Comparison of ENCODE assay signal across 8 cellular contexts in the genomic region with DNA sequence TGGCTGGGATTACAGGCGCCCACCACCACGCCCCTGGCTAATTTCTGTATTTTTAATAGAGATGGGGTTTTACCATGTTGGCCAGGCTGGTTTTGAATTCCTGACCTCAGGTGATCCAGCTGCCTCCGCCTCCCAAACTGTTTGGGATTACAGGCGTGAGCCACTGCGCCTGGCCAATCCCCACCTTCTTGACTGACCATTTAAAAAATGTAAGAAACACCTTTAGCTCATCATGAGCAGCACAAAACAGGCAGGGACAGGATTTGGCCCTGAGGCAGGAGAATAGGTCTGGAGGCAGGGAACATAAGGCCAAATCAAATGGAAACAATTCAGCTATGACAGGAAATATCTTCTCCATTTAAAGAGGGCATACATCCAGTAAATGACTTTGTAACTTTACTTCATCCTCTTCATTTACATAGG. TPM values are rescaled to one million over a fixed set of nuclear protein-coding genes. Genes with fewer than 3 reads are reported as not detected.
DNase-seq lines count a peak whose midpoint lies in the region; ATAC-seq and TF ChIP-seq lines count a peak whose summit lies in the region.

No MANE protein-coding gene starts in this region.

- DNase-seq in activated T-cell treated with anti-CD3 and anti-CD28 coated beads, Interleukin-2, amount 50 U/mL, for 4 hours, result no peak
- no peak for DNase-seq in activated T-cell treated with anti-CD3 and anti-CD28 coated beads, Interleukin-2, amount 50 U/mL, for 48 hours
- DNase-seq in right lobe of liver (no peak), thyroid gland (peak; percentile 45 to 61), NCI-H1105 treated with DMSO at 0.1 percent for 48 hours (lab: John Stamatoyannopoulos, UW) (no peak)

- H3K4me3 ChIP-seq in right lobe of liver, result peak overlapping the region; percentile 37 to 59 (median 53)
- peak overlapping the region in 2 of 3 donors; percentile 20 to 41 for H3K4me3 ChIP-seq in thyroid gland (replicated peaks in 1 of 3)

- H3K9me3 Mint-ChIP-seq in activated T-cell treated with anti-CD3 and anti-CD28 coated beads, Interleukin-2, amount 50 U/mL, for 4 hours, result no peaks in the 10 kb centered on the region

- H3K27me3 ChIP-seq in right lobe of liver (no peaks in the 10 kb centered on the region), thyroid gland (no peaks in the 10 kb centered on the region)

- intact Hi-C loops in right lobe of liver (cut with DNase I), result no loop called here
- intact Hi-C loops in thyroid gland (cut with DNase I), result no loop called here

- peaks cover 23% of the 10 kb centered on the region for H3K4me1 Mint-ChIP-seq in activated T-cell treated with anti-CD3 and anti-CD28 coated beads, Interleukin-2, amount 50 U/mL, for 4 hours (ENCODE audit: low read depth)

- H3K27ac ChIP-seq in angular gyrus (ENCODE audit: low read depth, low read length), result peak overlapping the region; percentile 94
- peak overlapping the region; percentile 95 to 100 (median 97) for H3K27ac ChIP-seq in right lobe of liver
- H3K27ac ChIP-seq in thyroid gland, result peak overlapping the region; percentile 97 to 99 (median 99)

- H3K36me3 Mint-ChIP-seq in activated T-cell treated with anti-CD3 and anti-CD28 coated beads, Interleukin-2, amount 50 U/mL, for 4 hours (ENCODE audit: insufficient read depth), result no peaks in the 10 kb centered on the region

- H3K36me3 ChIP-seq in right lobe of liver (no peaks in the 10 kb centered on the region), thyroid gland (peaks cover 0 to 4% of the 10 kb centered on the region in 2 donors)

- no peaks in the 10 kb centered on the region for H3K27me3 Mint-ChIP-seq in activated T-cell treated with anti-CD3 and anti-CD28 coated beads, Interleukin-2, amount 50 U/mL, for 4 hours (ENCODE audit: low read depth)

- no peaks in the 10 kb centered on the region for H3K9me3 ChIP-seq in right lobe of liver
- H3K9me3 ChIP-seq in thyroid gland, result no peaks in the 10 kb centered on the region

- no peak for TF ChIP-seq POLR2A in right lobe of liver (IDR thresholded peaks at IDR 0.05)
- TF ChIP-seq POLR2A in thyroid gland (IDR thresholded peaks at IDR 0.05), result peak in 1 of 2 donors; percentile 18

- peak overlapping the region; percentile 86 for H3K4me3 Mint-ChIP-seq in activated T-cell treated with anti-CD3 and anti-CD28 coated beads, Interleukin-2, amount 50 U/mL, for 4 hours

- ATAC-seq in activated T-cell treated with anti-CD3 and anti-CD28 coated beads, Interleukin-2, amount 50 U/mL, for 4 hours, result no peak
- no peak for ATAC-seq in right lobe of liver
- ATAC-seq in HG03039 (IDR thresholded peaks at IDR 0.05; ENCODE audit: unreplicated experiment), result no peak
- ATAC-seq in GM19467 (IDR thresholded peaks at IDR 0.05; ENCODE audit: unreplicated experiment), result no peak

- 50% methylated on average over 2 of the region's 5 CpGs for WGBS in right lobe of liver (ENCODE audit: insufficient coverage, low coverage, low lambda C conversion rate, missing lambda C conversion rate)
- 45 to 66% methylated on average over 5 of the region's 5 CpGs for WGBS in thyroid gland, 2 donors

- H3K4me1 ChIP-seq in right lobe of liver, result peaks cover 0 to 8% (median 2%) of the 10 kb centered on the region in 4 donors
- peaks cover 17 to 18% of the 10 kb centered on the region in 2 donors for H3K4me1 ChIP-seq in thyroid gland

- TF ChIP-seq CTCF in right lobe of liver (IDR thresholded peaks at IDR 0.05) (no peak), thyroid gland (IDR thresholded peaks at IDR 0.05) (no peak)

RNA-seq across cellular contexts. Expression of gene MPV17L2, which starts 1.4 kb away (rescaled TPM):
- 10 to 100 TPM; 33.9 to 39.7 (median 35.7) TPM for total RNA-seq in activated T-cell treated with anti-CD3 and anti-CD28 coated beads, Interleukin-2, amount 50 U/mL, for 4 hours
- 10 to 100 TPM in 2 of 6 experiments, 1 to 10 TPM in 4; 6.5 to 26.4 (median 7.5) TPM for total RNA-seq in right lobe of liver
- total RNA-seq in thyroid gland, result 10 to 100 TPM in 3 of 4 donors, 1 to 10 TPM in 1; 4.7 to 57.7 (median 29.3) TPM

RNA-seq across cellular contexts. Expression of gene RAB3A, which starts 12.2 kb away (rescaled TPM):
- 1 to 10 TPM; 3.6 to 8.0 (median 6.6) TPM for total RNA-seq in activated T-cell treated with anti-CD3 and anti-CD28 coated beads, Interleukin-2, amount 50 U/mL, for 4 hours
- 1 to 10 TPM in 3 of 6 experiments, under 1 TPM in 3; 0.81 to 2.6 (median 1.4) TPM for total RNA-seq in right lobe of liver
- 1 to 10 TPM in 2 of 4 donors, under 1 TPM in 1, not detected in 1; 0.40 to 2.5 (median 2.0) TPM for total RNA-seq in thyroid gland

RNA-seq across cellular contexts. Expression of gene IFI30, which starts 18.0 kb away (rescaled TPM):
- total RNA-seq in activated T-cell treated with anti-CD3 and anti-CD28 coated beads, Interleukin-2, amount 50 U/mL, for 4 hours, result 10 to 100 TPM; 13.6 to 36.7 (median 13.8) TPM
- total RNA-seq in right lobe of liver (100 to 1,000 TPM in 3 of 6 experiments, 10 to 100 TPM in 3; 54.0 to 205 (median 91.8) TPM), thyroid gland (10 to 100 TPM; 36.3 to 58.4 (median 40.1) TPM)

RNA-seq across cellular contexts. Expression of gene PDE4C, which starts 34.6 kb away (rescaled TPM):
- total RNA-seq in activated T-cell treated with anti-CD3 and anti-CD28 coated beads, Interleukin-2, amount 50 U/mL, for 4 hours, result not detected
- total RNA-seq in right lobe of liver (1 to 10 TPM in 1 of 6 experiments, under 1 TPM in 5; 0.25 to 1.1 (median 0.57) TPM), thyroid gland (1 to 10 TPM in 1 of 4 donors, under 1 TPM in 2, not detected in 1; 0.27 to 1.4 (median 0.92) TPM)

RNA-seq across cellular contexts. Expression of gene PIK3R2, which starts 38.7 kb away (rescaled TPM):
- total RNA-seq in activated T-cell treated with anti-CD3 and anti-CD28 coated beads, Interleukin-2, amount 50 U/mL, for 4 hours, result 10 to 100 TPM; 16.5 to 21.4 (median 19.6) TPM
- total RNA-seq in right lobe of liver, result 10 to 100 TPM; 11.1 to 21.4 (median 14.6) TPM
- total RNA-seq in thyroid gland, result 10 to 100 TPM; 14.4 to 33.0 (median 19.8) TPM

Comparison
In these comparisons a context has a peak if more than half of its experiments do, and no peak if none do; other contexts are left out.
1. DNase-seq: peak in thyroid gland (2 of 2); none in activated T-cell treated with anti-CD3 and anti-CD28 coated beads, Interleukin-2, amount 50 U/mL, for 4 hours (single experiment), activated T-cell treated with anti-CD3 and anti-CD28 coated beads, Interleukin-2, amount 50 U/mL, for 48 hours (0 of 2), right lobe of liver (0 of 3) and NCI-H1105 treated with DMSO at 0.1 percent for 48 hours (single experiment).
2. Peak in every context shown above with its lines, with median percentiles within 50 percentile points of each other: H3K27ac ChIP-seq.